Comparison of ENCODE assay signal across 12 cellular contexts in the genomic region with DNA sequence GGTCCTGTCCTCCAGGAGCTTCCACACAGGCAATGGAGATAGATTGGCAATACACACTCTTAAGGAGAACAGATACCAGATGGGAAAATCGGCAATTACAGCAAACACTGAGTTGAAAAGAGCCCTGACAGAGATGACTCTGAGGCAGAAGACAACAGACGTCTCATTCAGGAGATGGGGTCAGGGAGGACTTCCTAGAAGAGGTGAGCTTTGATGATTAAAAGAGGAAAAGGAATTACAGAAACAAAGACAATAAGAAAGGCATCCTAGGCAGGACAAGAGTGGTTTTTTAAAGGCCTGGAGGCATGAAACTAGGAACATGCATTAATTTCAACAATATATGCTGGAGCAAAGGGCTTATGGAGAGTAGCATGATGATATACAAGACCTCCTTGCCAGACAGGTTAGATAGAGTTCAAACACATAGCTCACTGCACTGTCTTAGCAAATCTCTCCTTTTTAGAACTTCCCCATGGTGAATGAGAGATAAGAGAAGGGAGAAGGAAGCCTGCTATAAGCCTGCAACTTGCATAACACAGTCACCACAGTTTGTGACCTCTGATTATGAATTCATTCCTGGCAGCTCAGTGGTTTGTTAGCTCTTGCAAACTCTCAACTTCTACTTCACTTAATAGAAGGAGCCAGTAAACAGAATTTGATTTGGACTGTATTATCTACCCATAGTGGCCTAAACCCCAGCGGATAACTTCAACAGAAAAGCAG. TPM values are rescaled to one million over a fixed set of nuclear protein-coding genes. Genes with fewer than 3 reads are reported as not detected.
DNase-seq lines count a peak whose midpoint lies in the region; ATAC-seq and TF ChIP-seq lines count a peak whose summit lies in the region.
"Had no signal": no experiment of that assay in that cellular context is flagged by ENCODE, and none has a peak within 500 bp of the region (broad histone marks: within the 10 kb centered on the region; RNA-seq: fewer than 3 reads in every experiment).

No MANE protein-coding gene starts in this region.

- H3K4me3 Mint-ChIP-seq in stimulated activated naive B cell treated with anti-CD40 and anti-IgM and Interleukin-4, amounts not matched to agents 10 μg/mL and 1 μg/mL and 100 μg/mL, for 72 hours: no peak overlapping the region
- H3K4me3 Mint-ChIP-seq: WTC11 had no signal

- H3K9me3 Mint-ChIP-seq in stimulated activated naive B cell treated with anti-CD40 and anti-IgM and Interleukin-4, amounts not matched to agents 10 μg/mL and 1 μg/mL and 100 μg/mL, for 72 hours: no peaks in the 10 kb centered on the region
- H3K9me3 Mint-ChIP-seq: WTC11 had no signal

- TF ChIP-seq POLR2A in NB4 (IDR thresholded peaks at IDR 0.05; ENCODE audit: extremely low read depth, insufficient read length): no peak
- no peak for TF ChIP-seq POLR2A in suprapubic skin (IDR thresholded peaks at IDR 0.05)

- TF ChIP-seq CTCF in NB4 (IDR thresholded peaks at IDR 0.05; ENCODE audit: low read depth, low read length): no peak
- no peak for TF ChIP-seq CTCF in hepatocyte (IDR thresholded peaks at IDR 0.05; ENCODE audit: poor library complexity)
- TF ChIP-seq CTCF in suprapubic skin (IDR thresholded peaks at IDR 0.05): no peak

- peaks cover 26% of the 10 kb centered on the region for H3K4me1 ChIP-seq in hepatocyte (ENCODE audit: insufficient read depth)
- peaks cover 53% of the 10 kb centered on the region for H3K4me1 ChIP-seq in suprapubic skin

- no peaks in the 10 kb centered on the region for H3K27me3 Mint-ChIP-seq in stimulated activated naive B cell treated with anti-CD40 and anti-IgM and Interleukin-4, amounts not matched to agents 10 μg/mL and 1 μg/mL and 100 μg/mL, for 72 hours

- WGBS in hepatocyte (ENCODE audit: low lambda C conversion rate, missing lambda C conversion rate): 53% methylated on average over 3 of the region's 3 CpGs
- WGBS in suprapubic skin: 86% methylated on average over 3 of the region's 3 CpGs

- H3K79me2 ChIP-seq in hepatocyte: peaks cover 54% of the 10 kb centered on the region

- no peaks in the 10 kb centered on the region for H3K9me2 ChIP-seq in hepatocyte (replicated peaks; ENCODE audit: insufficient read depth)

- H2AFZ ChIP-seq in hepatocyte: no peak overlapping the region

- DNase-seq in NB4 (ENCODE audit: low read depth): peak; percentile 90
- DNase-seq in astrocyte of the hippocampus (ENCODE audit: low read depth, low spot score): peak; percentile 52
- DNase-seq in hepatocyte (ENCODE audit: low spot score): no peak
- DNase-seq in suprapubic skin (ENCODE audit: low spot score in 2 of 2): no peak
- DNase-seq in stimulated activated naive B cell treated with anti-CD40 and anti-IgM and Interleukin-4, amounts not matched to agents 10 μg/mL and 1 μg/mL and 100 μg/mL, for 72 hours: no peak
- DNase-seq in stimulated activated naive CD8-positive, alpha-beta T cell treated with anti-CD3 and anti-CD28 coated beads, Interleukin-15, Interleukin-2, amounts not matched to agents 100 U/mL and 50 U/mL, for 24 hours: no peak
- no peak for DNase-seq in dermis blood vessel endothelial cell
- DNase-seq: activated T-cell treated with anti-CD3 and anti-CD28 coated beads, Interleukin-2, amount 50 U/mL, for 48 hours; NCI-H1694; Peyer's patch had no signal

- TF ChIP-seq EP300 in suprapubic skin (IDR thresholded peaks at IDR 0.05): no peak

- peaks cover 20 to 47% of the 10 kb centered on the region in 2 donors for H3K4me1 Mint-ChIP-seq in stimulated activated naive B cell treated with anti-CD40 and anti-IgM and Interleukin-4, amounts not matched to agents 10 μg/mL and 1 μg/mL and 100 μg/mL, for 72 hours

- no peaks in the 10 kb centered on the region for H3K27me3 ChIP-seq in hepatocyte
- no peaks in the 10 kb centered on the region for H3K27me3 ChIP-seq in suprapubic skin
- H3K27me3 ChIP-seq: Peyer's patch had no signal

- H3K36me3 Mint-ChIP-seq in stimulated activated naive B cell treated with anti-CD40 and anti-IgM and Interleukin-4, amounts not matched to agents 10 μg/mL and 1 μg/mL and 100 μg/mL, for 72 hours: peaks cover 2 to 4% of the 10 kb centered on the region in 2 donors
- H3K36me3 Mint-ChIP-seq: WTC11 had no signal

- H3K36me3 ChIP-seq in hepatocyte (replicated peaks; ENCODE audit: insufficient read depth, low read depth): no peaks in the 10 kb centered on the region
- H3K36me3 ChIP-seq in suprapubic skin: no peaks in the 10 kb centered on the region
- H3K36me3 ChIP-seq: Peyer's patch had no signal

- H3K4me3 ChIP-seq in NB4 (ENCODE audit: low read depth, low read length): no peak overlapping the region
- H3K4me3 ChIP-seq in hepatocyte: no peak overlapping the region
- H3K4me3 ChIP-seq in suprapubic skin: no peak overlapping the region
- H3K4me3 ChIP-seq: Peyer's patch had no signal

- no peak for ATAC-seq in stimulated activated naive B cell treated with anti-CD40 and anti-IgM and Interleukin-4, amounts not matched to agents 10 μg/mL and 1 μg/mL and 100 μg/mL, for 72 hours (replicated peaks)
- no peak for ATAC-seq in GM21529 (IDR thresholded peaks at IDR 0.05; ENCODE audit: unreplicated experiment)
- ATAC-seq in stimulated activated naive CD8-positive, alpha-beta T cell treated with anti-CD3 and anti-CD28 coated beads, Interleukin-15, Interleukin-2, amounts not matched to agents 100 U/mL and 50 U/mL, for 24 hours: no peak
- ATAC-seq: WTC11 had no signal

- no peaks in the 10 kb centered on the region for H4K20me1 ChIP-seq in hepatocyte (ENCODE audit: insufficient read depth, poor library complexity, severe bottlenecking)

- peak overlapping the region; percentile 12 for H3K27ac ChIP-seq in hepatocyte
- peak overlapping the region; percentile 34 for H3K27ac ChIP-seq in suprapubic skin
- H3K27ac ChIP-seq: Peyer's patch had no signal

- H3K27ac Mint-ChIP-seq in stimulated activated naive B cell treated with anti-CD40 and anti-IgM and Interleukin-4, amounts not matched to agents 10 μg/mL and 1 μg/mL and 100 μg/mL, for 72 hours: no peak overlapping the region
- H3K27ac Mint-ChIP-seq: WTC11 had no signal

- H3K9me3 ChIP-seq in hepatocyte (ENCODE audit: low read depth) (no peaks in the 10 kb centered on the region), suprapubic skin (no peaks in the 10 kb centered on the region)
- H3K9me3 ChIP-seq: Peyer's patch had no signal

- H3K4me2 ChIP-seq in hepatocyte: peak overlapping the region; percentile 3

RNA-seq across cellular contexts. Expression of a gene that starts 48.5 kb away (rescaled TPM):
- total RNA-seq in hepatocyte: 73.9 and 82.0 TPM in 2 replicates
- 176 and 197 TPM in 2 replicates for polyA plus RNA-seq in hepatocyte
- total RNA-seq in suprapubic skin: 10 to 100 TPM; 38.5 to 54.6 (median 41.7) TPM
- 50.3 and 58.0 TPM in 2 replicates for total RNA-seq in dermis blood vessel endothelial cell

Comparison
In these comparisons a context has a peak if more than half of its experiments do, and no peak if none do; other contexts are left out.
1. DNase-seq: peak in NB4 (single experiment) and astrocyte of the hippocampus (single experiment); none in hepatocyte (single experiment), suprapubic skin (0 of 2), stimulated activated naive B cell treated with anti-CD40 and anti-IgM and Interleukin-4, amounts not matched to agents 10 μg/mL and 1 μg/mL and 100 μg/mL, for 72 hours (single experiment), stimulated activated naive CD8-positive, alpha-beta T cell treated with anti-CD3 and anti-CD28 coated beads, Interleukin-15, Interleukin-2, amounts not matched to agents 100 U/mL and 50 U/mL, for 24 hours (single experiment) and dermis blood vessel endothelial cell (single experiment).